In the genomic region with DNA sequence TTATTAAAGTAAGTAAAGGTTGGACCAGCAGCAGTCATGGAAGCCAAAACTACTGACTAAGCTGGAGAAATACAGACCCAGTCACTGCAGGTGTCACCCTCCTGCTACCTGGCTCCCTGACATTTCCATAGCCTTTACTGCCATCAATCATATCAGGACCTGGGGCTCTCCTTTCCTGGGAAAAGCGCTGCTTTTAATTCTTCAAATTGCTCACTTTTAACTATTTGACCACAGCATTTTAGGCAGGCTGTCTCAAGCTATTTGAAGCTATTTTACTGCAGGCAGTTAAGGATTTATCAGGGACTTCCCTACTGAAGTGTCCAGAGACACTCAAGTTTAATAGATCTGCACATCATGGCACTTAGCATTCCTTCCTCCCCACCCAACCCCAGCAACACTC, we compare ENCODE assay signal across 24 cellular contexts. TPM values are rescaled to one million over a fixed set of nuclear protein-coding genes. Genes with fewer than 3 reads are reported as not detected.
"Had no signal": no experiment of that assay in that cellular context is flagged by ENCODE, and none has a peak within 500 bp of the region (broad histone marks: within the 10 kb centered on the region; RNA-seq: fewer than 3 reads in every experiment).

No MANE protein-coding gene starts in this region.

- H3K27ac Mint-ChIP-seq: dendritic cell treated with granulocyte-macrophage colony-stimulating factor and Interleukin-4, amounts not matched to agents 40 ng/mL and 50 ng/mL, for 4 days; nephron; stimulated activated effector memory CD8-positive, alpha-beta T cell treated with anti-CD3 and anti-CD28 coated beads, Interleukin-12 subunit alpha, Interleukin-12 subunit beta, amount 100 ng/mL, for 72 hours had no signal

- H3K4me3 ChIP-seq: heart left ventricle, left ventricle myocardium inferior, lower lobe of right lung, pancreas, prostate gland, right lobe of liver, suprapubic skin, thyroid gland, upper lobe of left lung, vagina had no signal

- H3K9me3 ChIP-seq: lower lobe of right lung, pancreas, prostate gland, right lobe of liver, suprapubic skin, thyroid gland, upper lobe of left lung, vagina had no signal

- H3K27me3 ChIP-seq: right lobe of liver, thyroid gland, upper lobe of left lung, vagina had no signal

- DNase-seq: erythroblast; heart left ventricle; hippocampal formation; left ventricle myocardium inferior; lower lobe of right lung; mesenchymal stem cell; midbrain; occipital lobe; pancreas; right lobe of liver; stimulated activated CD4-positive, alpha-beta T cell treated with anti-CD3 and anti-CD28 coated beads, Interleukin-4, amount 100 ng/mL, for 1 hour; stimulated activated CD8-positive, alpha-beta memory T cell treated with anti-CD3 and anti-CD28 coated beads, Interleukin-4, amount 100 ng/mL, for 48 hours; stimulated activated naive CD8-positive, alpha-beta T cell treated with anti-CD3 and anti-CD28 coated beads, Interleukin-15, Interleukin-2, amounts not matched to agents 100 U/mL and 50 U/mL, for 24 hours; thyroid gland had no signal

- H3K4me3 Mint-ChIP-seq: dendritic cell treated with granulocyte-macrophage colony-stimulating factor and Interleukin-4, amounts not matched to agents 40 ng/mL and 50 ng/mL, for 4 days; nephron; stimulated activated effector memory CD8-positive, alpha-beta T cell treated with anti-CD3 and anti-CD28 coated beads, Interleukin-12 subunit alpha, Interleukin-12 subunit beta, amount 100 ng/mL, for 72 hours had no signal

- H3K4me1 Mint-ChIP-seq: nephron had no signal

- H3K36me3 ChIP-seq: heart left ventricle, left ventricle myocardium inferior, lower lobe of right lung, pancreas, prostate gland, right lobe of liver, suprapubic skin, thyroid gland, upper lobe of left lung, vagina had no signal

- H3K9me3 Mint-ChIP-seq: dendritic cell treated with granulocyte-macrophage colony-stimulating factor and Interleukin-4, amounts not matched to agents 40 ng/mL and 50 ng/mL, for 4 days had no signal

- H3K27ac ChIP-seq: heart left ventricle, left ventricle myocardium inferior, lower lobe of right lung, pancreas, prostate gland, right lobe of liver, suprapubic skin, thyroid gland, upper lobe of left lung, vagina had no signal

- H3K4me1 ChIP-seq: heart left ventricle, left ventricle myocardium inferior, lower lobe of right lung, pancreas, prostate gland, right lobe of liver, thyroid gland, upper lobe of left lung had no signal

- ATAC-seq: heart left ventricle; pancreas; right lobe of liver; stimulated activated naive CD8-positive, alpha-beta T cell treated with anti-CD3 and anti-CD28 coated beads, Interleukin-15, Interleukin-2, amounts not matched to agents 100 U/mL and 50 U/mL, for 24 hours had no signal

- H3K36me3 Mint-ChIP-seq: stimulated activated effector memory CD8-positive, alpha-beta T cell treated with anti-CD3 and anti-CD28 coated beads, Interleukin-12 subunit alpha, Interleukin-12 subunit beta, amount 100 ng/mL, for 72 hours had no signal

RNA-seq across cellular contexts. Expression of a gene that starts 4.1 kb away (rescaled TPM):
- total RNA-seq: frontal cortex, glomerular endothelial cell, heart left ventricle, left ventricle myocardium inferior, occipital lobe, pancreas, right lobe of liver, thyroid gland had no signal

RNA-seq across cellular contexts. Expression of a gene that starts 34.3 kb away (rescaled TPM):
- total RNA-seq: frontal cortex, glomerular endothelial cell, heart left ventricle, left ventricle myocardium inferior, lower lobe of right lung, occipital lobe, pancreas, renal cortical epithelial cell, right lobe of liver, suprapubic skin, upper lobe of left lung, vagina had no signal
- polyA plus RNA-seq: heart left ventricle, pancreas had no signal

RNA-seq across cellular contexts. Expression of a gene that starts 34.5 kb away (rescaled TPM):
- total RNA-seq: frontal cortex, glomerular endothelial cell, heart left ventricle, left ventricle myocardium inferior, lower lobe of right lung, occipital lobe, pancreas, prostate gland, renal cortical epithelial cell, right lobe of liver, thyroid gland, upper lobe of left lung, vagina had no signal
- polyA plus RNA-seq: heart left ventricle, pancreas had no signal

RNA-seq across cellular contexts. Expression of a gene that starts 52.7 kb away (rescaled TPM):
- total RNA-seq: frontal cortex, glomerular endothelial cell, heart left ventricle, left ventricle myocardium inferior, lower lobe of right lung, occipital lobe, pancreas, prostate gland, renal cortical epithelial cell, right lobe of liver, suprapubic skin, thyroid gland, upper lobe of left lung, vagina had no signal
- polyA plus RNA-seq: heart left ventricle, pancreas had no signal

RNA-seq across cellular contexts. Expression of a gene that starts 58.0 kb away (rescaled TPM):
- total RNA-seq: frontal cortex, glomerular endothelial cell, heart left ventricle, left ventricle myocardium inferior, lower lobe of right lung, occipital lobe, pancreas, prostate gland, renal cortical epithelial cell, right lobe of liver, thyroid gland, upper lobe of left lung, vagina had no signal
- polyA plus RNA-seq: heart left ventricle, pancreas had no signal
